Comparison of ENCODE assay signal across 23 cellular contexts in the genomic region with DNA sequence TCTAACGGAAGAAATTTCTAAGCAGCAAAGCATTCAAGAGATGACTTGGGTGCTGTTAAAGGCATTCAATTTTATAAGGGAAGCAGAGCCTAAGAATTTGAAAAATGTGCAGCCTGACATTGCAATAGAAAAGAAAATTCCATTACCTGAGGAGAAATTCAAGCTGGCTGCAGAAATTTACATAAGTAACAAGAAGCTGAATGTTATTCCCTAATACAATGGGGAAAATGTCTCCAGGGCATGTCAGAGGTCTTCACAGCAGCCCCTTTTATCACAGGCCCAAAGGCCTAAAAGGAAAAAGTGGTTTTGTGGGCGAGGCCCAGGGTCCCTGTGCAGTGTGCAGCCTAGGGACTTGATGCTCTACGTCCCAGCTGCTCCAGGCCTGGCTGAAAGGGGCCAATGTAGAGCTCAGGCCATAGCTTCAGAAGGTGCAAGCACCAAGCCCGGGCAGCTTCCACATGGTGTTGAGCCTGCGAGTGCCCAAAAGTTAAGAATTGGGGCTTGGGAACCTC.
A peak's percentile ranks its signal among the peaks of the same experiment; 100 is the strongest.
DNase-seq lines count a peak whose midpoint lies in the region; FAIRE-seq and TF ChIP-seq lines count a peak whose summit lies in the region.
"Had no signal": no experiment of that assay in that cellular context is flagged by ENCODE, and none has a peak within 500 bp of the region (broad histone marks: within the 10 kb centered on the region; RNA-seq: fewer than 3 reads in every experiment).

No MANE protein-coding gene starts in this region.

- H3K79me2 ChIP-seq in astrocyte (ENCODE audit: insufficient read depth, low read length) (no peaks in the 10 kb centered on the region), mesendoderm (ENCODE audit: control insufficient read depth, insufficient read depth, low read length) (no peaks in the 10 kb centered on the region)

- H3K9me3 ChIP-seq in HAP-1 (peaks cover 5% of the 10 kb centered on the region), astrocyte (ENCODE audit: insufficient read depth, low read depth, low read length) (no peaks in the 10 kb centered on the region), Caco-2 (peaks cover 8% of the 10 kb centered on the region)
- H3K9me3 ChIP-seq: BE2C had no signal

- H3K27me3 Mint-ChIP-seq in astrocyte (ENCODE audit: low read depth, unreplicated experiment) (no peaks in the 10 kb centered on the region), Caco-2 (ENCODE audit: insufficient read depth, unreplicated experiment) (no peaks in the 10 kb centered on the region)
- H3K27me3 Mint-ChIP-seq: CD4-positive, CD25-positive, alpha-beta regulatory T cell; CD8-positive, alpha-beta memory T cell; IgD-negative memory B cell had no signal

- no peaks in the 10 kb centered on the region for H3K79me1 ChIP-seq in mesendoderm (ENCODE audit: low read length)

- H3K4me3 ChIP-seq in HAP-1 (no peak overlapping the region), astrocyte (ENCODE audit: insufficient read depth, low read depth, low read length) (no peak overlapping the region), mesendoderm (ENCODE audit: low read length) (no peak overlapping the region), Caco-2 (ENCODE audit: low read depth, low read length) (no peak overlapping the region)

- H3K4me1 ChIP-seq in HAP-1 (peaks cover 47% of the 10 kb centered on the region), astrocyte (ENCODE audit: insufficient read depth, low read length) (no peaks in the 10 kb centered on the region), mesendoderm (ENCODE audit: control insufficient read depth, low read depth, low read length) (no peaks in the 10 kb centered on the region), Caco-2 (peaks cover 6% of the 10 kb centered on the region; the same call in 1 of the 2 replicates)
- H3K4me1 ChIP-seq: BE2C had no signal

- intact Hi-C loops in Caco-2 (cut with micrococcal nuclease; ENCODE audit: unreplicated experiment): no loop called here

- H3K4me1 Mint-ChIP-seq in astrocyte (ENCODE audit: low read depth, unreplicated experiment) (peaks cover 3% of the 10 kb centered on the region), Caco-2 (ENCODE audit: low read depth, unreplicated experiment) (no peaks in the 10 kb centered on the region)
- H3K4me1 Mint-ChIP-seq: CD4-positive, CD25-positive, alpha-beta regulatory T cell; CD8-positive, alpha-beta memory T cell; IgD-negative memory B cell had no signal

- H3K23ac ChIP-seq in mesendoderm (ENCODE audit: low read length): no peak overlapping the region

- TF ChIP-seq CTCF in astrocyte (IDR thresholded peaks at IDR 0.05; ENCODE audit: insufficient read depth, low read depth, low read length): no peak
- no peak for TF ChIP-seq CTCF in Caco-2 (IDR thresholded peaks at IDR 0.05; ENCODE audit: insufficient read depth in 1 of 2, low read depth in 1 of 2, low read length in 1 of 2, severe bottlenecking in 1 of 2, unreplicated experiment in 1 of 2)

- BruUV-seq in Caco-2 (replicated peaks; lab: Mats Ljungman, UMichigan): no TSS peak

- no peak overlapping the region for H3K27ac ChIP-seq in astrocyte (ENCODE audit: low read depth, low read length)
- H3K27ac ChIP-seq in mesendoderm (ENCODE audit: low read depth, low read length): no peak overlapping the region

- CTCF ChIA-PET in Caco-2 (lab: Charles Lee): no interaction called here

- POLR2A ChIA-PET in Caco-2 (lab: Charles Lee): no interaction called here

- FAIRE-seq in astrocyte (lab: Jason Lieb, UNC): no peak
- FAIRE-seq: A204.1, D721Med, GM12892, GM18507, HepG2, HTR-8/SVneo had no signal

- no peak overlapping the region for H3K56ac ChIP-seq in mesendoderm (ENCODE audit: low read length)

- H3K4me3 Mint-ChIP-seq in astrocyte (ENCODE audit: unreplicated experiment): no peak overlapping the region
- H3K4me3 Mint-ChIP-seq in Caco-2 (ENCODE audit: unreplicated experiment): no peak overlapping the region
- H3K4me3 Mint-ChIP-seq: CD4-positive, CD25-positive, alpha-beta regulatory T cell; CD8-positive, alpha-beta memory T cell; HFFc6; IgD-negative memory B cell had no signal

- H4K20me1 ChIP-seq in astrocyte (ENCODE audit: insufficient read depth, low read length): no peaks in the 10 kb centered on the region

- H3K36me3 ChIP-seq in HAP-1 (replicated peaks): no peaks in the 10 kb centered on the region
- H3K36me3 ChIP-seq in astrocyte (ENCODE audit: insufficient read depth, low read length): no peaks in the 10 kb centered on the region
- no peaks in the 10 kb centered on the region for H3K36me3 ChIP-seq in mesendoderm (ENCODE audit: control insufficient read depth, insufficient read depth, low read length)
- H3K36me3 ChIP-seq in Caco-2 (ENCODE audit: control insufficient read depth, insufficient read depth, low read length): no peaks in the 10 kb centered on the region
- H3K36me3 ChIP-seq: BE2C had no signal

- H3K27me3 ChIP-seq in HAP-1 (ENCODE audit: low read depth) (no peaks in the 10 kb centered on the region), astrocyte (ENCODE audit: insufficient read depth, low read length) (no peaks in the 10 kb centered on the region), mesendoderm (ENCODE audit: insufficient read depth, low read length, poor library complexity) (no peaks in the 10 kb centered on the region), Caco-2 (replicated peaks; ENCODE audit: control insufficient read depth, insufficient read depth, low read length) (no peaks in the 10 kb centered on the region)
- H3K27me3 ChIP-seq: BE2C had no signal

- H2AK5ac ChIP-seq in mesendoderm (ENCODE audit: low read length): no peak overlapping the region

- no peak overlapping the region for H2BK5ac ChIP-seq in mesendoderm (ENCODE audit: low read length)

- H3K27ac Mint-ChIP-seq in astrocyte (ENCODE audit: unreplicated experiment) (peak overlapping the region; percentile 73), Caco-2 (ENCODE audit: unreplicated experiment) (no peak overlapping the region)
- H3K27ac Mint-ChIP-seq: CD4-positive, CD25-positive, alpha-beta regulatory T cell; CD8-positive, alpha-beta memory T cell; HFFc6; IgD-negative memory B cell had no signal

- H3K9ac ChIP-seq in astrocyte (ENCODE audit: low read length): no peak overlapping the region
- no peak overlapping the region for H3K9ac ChIP-seq in mesendoderm (ENCODE audit: low read length)

- no peak overlapping the region for H4K8ac ChIP-seq in mesendoderm (ENCODE audit: low read depth, low read length)

- H4K5ac ChIP-seq in mesendoderm (ENCODE audit: low read length): no peak overlapping the region

- H3K4ac ChIP-seq in mesendoderm (ENCODE audit: low read depth, low read length): no peak overlapping the region

- H3K9me3 Mint-ChIP-seq in astrocyte (ENCODE audit: unreplicated experiment): peaks cover 3% of the 10 kb centered on the region
- H3K9me3 Mint-ChIP-seq in Caco-2 (ENCODE audit: unreplicated experiment): peaks cover 25% of the 10 kb centered on the region
- H3K9me3 Mint-ChIP-seq: HFFc6, IgD-negative memory B cell had no signal

- H2AFZ ChIP-seq in astrocyte (ENCODE audit: low read depth, low read length): no peak overlapping the region

- WGBS in mesendoderm (ENCODE audit: extremely low coverage, insufficient coverage, low lambda C conversion rate): no CpG with 5 or more reads among the region's 5 CpGs

- DNase-seq in HAP-1 (ENCODE audit: low spot score in 2 of 2): peak; percentile 84 to 91
- no peak for DNase-seq in astrocyte (ENCODE audit: low read depth)
- peak; percentile 58 for DNase-seq in mesendoderm
- DNase-seq in Caco-2: no peak
- no peak for DNase-seq in NCI-H1930 (lab: John Stamatoyannopoulos, UW)
- DNase-seq in NCI-H2107 (lab: John Stamatoyannopoulos, UW): no peak
- DNase-seq in midbrain (lab: John Stamatoyannopoulos, UW): no peak
- DNase-seq: ACHN; BE2C; C1 segment of cervical spinal cord; CD4-positive, CD25-positive, alpha-beta regulatory T cell; CD8-positive, alpha-beta memory T cell; COR-L47; GDM1; HFFc6; KBM-7 had no signal

- H2BK120ac ChIP-seq in mesendoderm (ENCODE audit: low read depth, low read length): no peak overlapping the region

- no peaks in the 10 kb centered on the region for H3K36me3 Mint-ChIP-seq in astrocyte (ENCODE audit: low read depth, unreplicated experiment)
- H3K36me3 Mint-ChIP-seq in Caco-2 (ENCODE audit: insufficient read depth, unreplicated experiment): no peaks in the 10 kb centered on the region
- H3K36me3 Mint-ChIP-seq: CD4-positive, CD25-positive, alpha-beta regulatory T cell; CD8-positive, alpha-beta memory T cell; IgD-negative memory B cell had no signal

- H2BK15ac ChIP-seq in mesendoderm (replicated peaks; ENCODE audit: low read depth): no peak overlapping the region

- H3K4me2 ChIP-seq in astrocyte (ENCODE audit: low read length) (no peak overlapping the region), mesendoderm (ENCODE audit: low read length) (no peak overlapping the region)

- in situ Hi-C loops in HAP-1 (cut with MboI; ENCODE audit: low sequenced_read_pairs): no loop called here

- H3K18ac ChIP-seq in mesendoderm (ENCODE audit: low read length): no peak overlapping the region

Comparison
In these comparisons a context has a peak if more than half of its experiments do, and no peak if none do; other contexts are left out.
1. DNase-seq: peak in HAP-1 (2 of 2) and mesendoderm (single experiment); none in astrocyte (single experiment), Caco-2 (0 of 2), NCI-H1930 (0 of 2), NCI-H2107 (single experiment) and midbrain (single experiment).